1 cellular context compared by ENCODE assay signal in the genomic region with DNA sequence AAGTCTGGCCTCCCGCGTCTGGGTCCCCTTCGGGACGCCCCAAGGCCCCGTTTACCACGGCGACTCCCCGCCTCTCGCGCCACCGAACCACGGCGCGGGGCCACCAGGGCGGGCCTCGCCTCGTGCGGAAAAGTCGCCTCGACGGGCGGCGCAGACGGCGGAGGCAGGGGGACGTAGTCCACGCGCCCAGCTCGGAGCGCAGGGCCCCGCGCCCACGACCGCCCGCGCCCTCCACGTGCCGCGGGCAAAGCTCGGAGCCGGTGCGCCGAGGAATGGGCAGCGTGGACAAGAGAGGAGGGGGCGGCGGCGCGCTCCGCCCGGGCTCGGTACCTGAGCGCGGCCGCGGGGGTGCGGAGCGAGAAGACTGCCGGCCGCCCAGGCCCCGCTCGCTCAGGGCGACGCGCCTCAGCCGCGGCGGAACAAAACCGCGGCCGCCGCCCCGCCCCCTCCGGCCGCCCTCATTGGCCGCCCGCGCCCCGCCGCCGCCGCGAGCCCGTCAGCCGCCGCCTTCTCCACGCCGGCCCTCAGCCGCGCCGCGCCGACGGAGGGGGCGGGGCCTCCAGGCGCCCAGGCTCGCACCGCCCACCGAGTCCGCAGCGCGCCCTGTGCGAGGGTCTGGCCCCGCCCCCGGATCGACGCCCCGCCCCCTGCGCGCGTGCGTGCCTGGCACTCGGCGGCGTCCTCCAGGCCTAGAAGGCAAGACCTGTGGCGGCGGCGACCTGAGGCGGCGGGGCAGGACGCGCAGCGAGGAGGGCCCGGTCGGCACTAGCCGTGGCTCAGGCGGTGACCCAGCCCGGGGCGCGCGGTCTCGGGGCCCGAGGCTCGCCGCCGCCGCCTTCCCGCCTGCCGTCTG.
TF ChIP-seq lines count a peak whose summit lies in the region.

A gene with protein sequence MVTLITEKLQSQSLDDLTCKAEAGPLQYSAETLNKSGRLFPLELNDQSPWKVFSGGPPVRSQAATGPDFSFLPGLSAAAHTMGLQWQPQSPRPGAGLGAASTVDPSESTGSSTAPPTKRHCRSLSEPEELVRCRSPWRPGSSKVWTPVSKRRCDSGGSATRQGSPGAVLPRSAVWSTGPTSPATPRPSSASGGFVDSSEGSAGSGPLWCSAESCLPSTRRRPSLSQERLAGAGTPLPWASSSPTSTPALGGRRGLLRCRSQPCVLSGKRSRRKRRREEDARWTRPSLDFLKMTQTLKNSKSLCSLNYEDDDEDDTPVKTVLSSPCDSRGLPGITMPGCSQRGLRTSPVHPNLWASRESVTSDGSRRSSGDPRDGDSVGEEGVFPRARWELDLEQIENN (minus strand): TSS at position 411 of the 853 bp plus-strand sequence. CDS start 15,572 bp downstream, outside the sequence.

TF ChIP-seq in HepG2, 621 proteins besides CTCF, POLR2A, EP300 and RAD21 (continued from another document):
- TF ChIP-seq, protein P1, sequence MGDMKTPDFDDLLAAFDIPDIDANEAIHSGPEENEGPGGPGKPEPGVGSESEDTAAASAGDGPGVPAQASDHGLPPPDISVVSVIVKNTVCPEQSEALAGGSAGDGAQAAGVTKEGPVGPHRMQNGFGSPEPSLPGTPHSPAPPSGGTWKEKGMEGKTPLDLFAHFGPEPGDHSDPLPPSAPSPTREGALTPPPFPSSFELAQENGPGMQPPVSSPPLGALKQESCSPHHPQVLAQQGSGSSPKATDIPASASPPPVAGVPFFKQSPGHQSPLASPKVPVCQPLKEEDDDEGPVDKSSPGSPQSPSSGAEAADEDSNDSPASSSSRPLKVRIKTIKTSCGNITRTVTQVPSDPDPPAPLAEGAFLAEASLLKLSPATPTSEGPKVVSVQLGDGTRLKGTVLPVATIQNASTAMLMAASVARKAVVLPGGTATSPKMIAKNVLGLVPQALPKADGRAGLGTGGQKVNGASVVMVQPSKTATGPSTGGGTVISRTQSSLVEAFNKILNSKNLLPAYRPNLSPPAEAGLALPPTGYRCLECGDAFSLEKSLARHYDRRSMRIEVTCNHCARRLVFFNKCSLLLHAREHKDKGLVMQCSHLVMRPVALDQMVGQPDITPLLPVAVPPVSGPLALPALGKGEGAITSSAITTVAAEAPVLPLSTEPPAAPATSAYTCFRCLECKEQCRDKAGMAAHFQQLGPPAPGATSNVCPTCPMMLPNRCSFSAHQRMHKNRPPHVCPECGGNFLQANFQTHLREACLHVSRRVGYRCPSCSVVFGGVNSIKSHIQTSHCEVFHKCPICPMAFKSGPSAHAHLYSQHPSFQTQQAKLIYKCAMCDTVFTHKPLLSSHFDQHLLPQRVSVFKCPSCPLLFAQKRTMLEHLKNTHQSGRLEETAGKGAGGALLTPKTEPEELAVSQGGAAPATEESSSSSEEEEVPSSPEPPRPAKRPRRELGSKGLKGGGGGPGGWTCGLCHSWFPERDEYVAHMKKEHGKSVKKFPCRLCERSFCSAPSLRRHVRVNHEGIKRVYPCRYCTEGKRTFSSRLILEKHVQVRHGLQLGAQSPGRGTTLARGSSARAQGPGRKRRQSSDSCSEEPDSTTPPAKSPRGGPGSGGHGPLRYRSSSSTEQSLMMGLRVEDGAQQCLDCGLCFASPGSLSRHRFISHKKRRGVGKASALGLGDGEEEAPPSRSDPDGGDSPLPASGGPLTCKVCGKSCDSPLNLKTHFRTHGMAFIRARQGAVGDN (CRISPR knock-in tag; IDR thresholded peaks at IDR 0.05): peak; percentile 84
- TF ChIP-seq RBFOX2 (IDR thresholded peaks at IDR 0.05; ENCODE audit: low read depth, low read length): peak; percentile 65
- no peak for TF ChIP-seq NCOA5 (CRISPR knock-in tag; IDR thresholded peaks at IDR 0.05)
- TF ChIP-seq CAMTA2 (CRISPR knock-in tag; IDR thresholded peaks at IDR 0.05; ENCODE audit: borderline replicate concordance): no peak
- TF ChIP-seq ZFX (CRISPR knock-in tag; IDR thresholded peaks at IDR 0.05; ENCODE audit: low read depth): peak; percentile 40; the same call in 1 of the 2 replicates
- TF ChIP-seq ERF (CRISPR knock-in tag; IDR thresholded peaks at IDR 0.05): no peak
- no peak for TF ChIP-seq RFX1 (IDR thresholded peaks at IDR 0.05)
- TF ChIP-seq CCDC6 (CRISPR knock-in tag; IDR thresholded peaks at IDR 0.05): 0 out of 2 replicates have a peak, but pooled peaks have one; percentile 51
- TF ChIP-seq, protein P2, sequence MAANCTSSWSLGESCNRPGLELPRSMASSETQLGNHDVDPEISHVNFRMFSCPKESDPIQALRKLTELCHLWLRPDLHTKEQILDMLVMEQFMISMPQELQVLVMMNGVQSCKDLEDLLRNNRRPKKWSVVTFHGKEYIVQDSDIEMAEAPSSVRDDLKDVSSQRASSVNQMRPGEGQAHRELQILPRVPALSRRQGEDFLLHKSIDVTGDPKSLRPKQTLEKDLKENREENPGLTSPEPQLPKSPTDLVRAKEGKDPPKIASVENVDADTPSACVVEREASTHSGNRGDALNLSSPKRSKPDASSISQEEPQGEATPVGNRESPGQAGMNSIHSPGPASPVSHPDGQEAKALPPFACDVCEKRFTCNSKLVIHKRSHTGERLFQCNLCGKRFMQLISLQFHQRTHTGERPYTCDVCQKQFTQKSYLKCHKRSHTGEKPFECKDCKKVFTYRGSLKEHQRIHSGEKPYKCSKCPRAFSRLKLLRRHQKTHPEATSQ (CRISPR knock-in tag; IDR thresholded peaks at IDR 0.05; ENCODE audit: borderline replicate concordance): no peak
- TF ChIP-seq HNRNPL (IDR thresholded peaks at IDR 0.05; ENCODE audit: low read depth, low read length): no peak
- TF ChIP-seq, protein P3, sequence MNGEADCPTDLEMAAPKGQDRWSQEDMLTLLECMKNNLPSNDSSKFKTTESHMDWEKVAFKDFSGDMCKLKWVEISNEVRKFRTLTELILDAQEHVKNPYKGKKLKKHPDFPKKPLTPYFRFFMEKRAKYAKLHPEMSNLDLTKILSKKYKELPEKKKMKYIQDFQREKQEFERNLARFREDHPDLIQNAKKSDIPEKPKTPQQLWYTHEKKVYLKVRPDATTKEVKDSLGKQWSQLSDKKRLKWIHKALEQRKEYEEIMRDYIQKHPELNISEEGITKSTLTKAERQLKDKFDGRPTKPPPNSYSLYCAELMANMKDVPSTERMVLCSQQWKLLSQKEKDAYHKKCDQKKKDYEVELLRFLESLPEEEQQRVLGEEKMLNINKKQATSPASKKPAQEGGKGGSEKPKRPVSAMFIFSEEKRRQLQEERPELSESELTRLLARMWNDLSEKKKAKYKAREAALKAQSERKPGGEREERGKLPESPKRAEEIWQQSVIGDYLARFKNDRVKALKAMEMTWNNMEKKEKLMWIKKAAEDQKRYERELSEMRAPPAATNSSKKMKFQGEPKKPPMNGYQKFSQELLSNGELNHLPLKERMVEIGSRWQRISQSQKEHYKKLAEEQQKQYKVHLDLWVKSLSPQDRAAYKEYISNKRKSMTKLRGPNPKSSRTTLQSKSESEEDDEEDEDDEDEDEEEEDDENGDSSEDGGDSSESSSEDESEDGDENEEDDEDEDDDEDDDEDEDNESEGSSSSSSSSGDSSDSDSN (CRISPR knock-in tag; IDR thresholded peaks at IDR 0.05): peak; percentile 31; the same call in 1 of the 2 replicates
- no peak for TF ChIP-seq ZNF44 (CRISPR knock-in tag; IDR thresholded peaks at IDR 0.05)
- no peak for TF ChIP-seq ZNF432 (CRISPR knock-in tag; IDR thresholded peaks at IDR 0.05; ENCODE audit: borderline replicate concordance)
- no peak for TF ChIP-seq SMAD3 (CRISPR knock-in tag; IDR thresholded peaks at IDR 0.05)
- no peak for TF ChIP-seq ZNF230 (CRISPR knock-in tag; IDR thresholded peaks at IDR 0.05)
- TF ChIP-seq, protein P4, sequence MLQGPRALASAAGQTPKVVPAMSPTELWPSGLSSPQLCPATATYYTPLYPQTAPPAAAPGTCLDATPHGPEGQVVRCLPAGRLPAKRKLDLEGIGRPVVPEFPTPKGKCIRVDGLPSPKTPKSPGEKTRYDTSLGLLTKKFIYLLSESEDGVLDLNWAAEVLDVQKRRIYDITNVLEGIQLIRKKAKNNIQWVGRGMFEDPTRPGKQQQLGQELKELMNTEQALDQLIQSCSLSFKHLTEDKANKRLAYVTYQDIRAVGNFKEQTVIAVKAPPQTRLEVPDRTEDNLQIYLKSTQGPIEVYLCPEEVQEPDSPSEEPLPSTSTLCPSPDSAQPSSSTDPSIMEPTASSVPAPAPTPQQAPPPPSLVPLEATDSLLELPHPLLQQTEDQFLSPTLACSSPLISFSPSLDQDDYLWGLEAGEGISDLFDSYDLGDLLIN (CRISPR knock-in tag; IDR thresholded peaks at IDR 0.05; ENCODE audit: borderline replicate concordance): no peak
- TF ChIP-seq HMGA1 (CRISPR knock-in tag; conservative IDR thresholded peaks at IDR 0.05): no peak
- no peak for TF ChIP-seq SRSF4 (IDR thresholded peaks at IDR 0.05; ENCODE audit: low read depth, low read length, poor library complexity, severe bottlenecking)
- no peak for TF ChIP-seq TSC22D2 (CRISPR knock-in tag; IDR thresholded peaks at IDR 0.05; ENCODE audit: borderline replicate concordance)
- TF ChIP-seq, protein P5, sequence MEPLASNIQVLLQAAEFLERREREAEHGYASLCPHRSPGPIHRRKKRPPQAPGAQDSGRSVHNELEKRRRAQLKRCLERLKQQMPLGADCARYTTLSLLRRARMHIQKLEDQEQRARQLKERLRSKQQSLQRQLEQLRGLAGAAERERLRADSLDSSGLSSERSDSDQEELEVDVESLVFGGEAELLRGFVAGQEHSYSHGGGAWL (CRISPR knock-in tag; IDR thresholded peaks at IDR 0.05): peak; percentile 51; the same call in 1 of the 2 replicates
- TF ChIP-seq ZFP90 (CRISPR knock-in tag; IDR thresholded peaks at IDR 0.05; ENCODE audit: borderline replicate concordance): no peak
- peak; percentile 80; the same call in 1 of the 2 replicates for TF ChIP-seq ZNF776 (CRISPR knock-in tag; IDR thresholded peaks at IDR 0.05)
